In the genomic region with DNA sequence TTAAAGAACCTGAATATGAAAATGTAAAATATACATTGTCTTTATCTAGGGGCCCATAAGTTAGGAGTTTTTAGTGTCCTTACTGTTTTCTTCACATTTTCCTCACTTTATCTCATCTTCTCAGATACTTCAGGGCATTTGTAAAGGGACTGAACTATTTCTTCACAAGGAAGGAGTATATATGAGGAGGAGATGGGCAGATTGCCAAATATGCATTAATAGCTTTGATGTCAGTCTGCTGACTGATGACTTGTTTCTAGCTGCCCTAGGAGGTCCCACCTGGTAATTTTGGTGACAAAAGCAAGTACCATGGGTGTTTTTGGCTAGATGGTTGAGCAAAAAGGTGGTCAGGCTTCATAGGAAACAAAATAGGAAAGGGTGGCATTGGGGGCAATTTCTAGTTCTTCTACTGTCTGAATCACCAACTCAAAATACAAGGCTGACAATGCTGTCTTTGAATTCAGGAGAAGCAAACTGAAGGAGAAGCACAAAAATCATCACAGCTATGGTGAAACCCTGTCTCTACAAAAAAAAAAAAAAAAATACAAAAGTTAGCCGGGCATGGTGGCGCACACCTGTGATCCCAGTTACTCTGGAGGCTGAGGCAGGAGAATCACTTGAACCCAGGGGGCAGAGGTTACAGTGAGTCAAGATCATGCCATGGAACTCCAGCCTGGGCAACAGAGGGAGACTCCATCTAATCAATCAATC, we compare ENCODE assay signal across 24 cellular contexts. TPM values are rescaled to one million over a fixed set of nuclear protein-coding genes. Genes with fewer than 3 reads are reported as not detected.
DNase-seq lines count a peak whose midpoint lies in the region; ATAC-seq, FAIRE-seq and TF ChIP-seq lines count a peak whose summit lies in the region.
"Had no signal": no experiment of that assay in that cellular context is flagged by ENCODE, and none has a peak within 500 bp of the region (broad histone marks: within the 10 kb centered on the region; RNA-seq: fewer than 3 reads in every experiment).

No MANE protein-coding gene starts in this region.

- H3K36me3 ChIP-seq in mammary epithelial cell (ENCODE audit: insufficient read depth, low read length), result no peaks in the 10 kb centered on the region
- H3K36me3 ChIP-seq in pancreas, result peaks cover 0 to 3% (median 0%) of the 10 kb centered on the region in 3 donors

- peak; percentile 40 for DNase-seq in DMS53 (lab: John Stamatoyannopoulos, UW)
- DNase-seq in DMS53 treated with DMSO at 0.1 percent for 48 hours (lab: John Stamatoyannopoulos, UW; ENCODE audit: unreplicated experiment), result no peak
- peak; percentile 18 for DNase-seq in NCI-H226
- DNase-seq in mammary epithelial cell, result peak; percentile 43
- DNase-seq in renal cortical epithelial cell (ENCODE audit: low read depth), result peak; percentile 15
- no peak for DNase-seq in pancreas
- DNase-seq in NCI-H82 treated with DMSO at 0.1 percent for 48 hours (lab: John Stamatoyannopoulos, UW; ENCODE audit: unreplicated experiment), result no peak
- DNase-seq: 8988T; adrenal gland; C1 segment of cervical spinal cord; GM23248; immature natural killer cell; Karpas-422; NCI-H146; NCI-H510A; Peyer's patch; stimulated activated CD4-positive, alpha-beta T cell treated with anti-CD3 and anti-CD28 coated beads, Interleukin-12 subunit alpha, Interleukin-12 subunit beta, amount 100 ng/mL, for 4 hours; stimulated activated naive CD4-positive, alpha-beta T cell; SW 1271; transverse colon had no signal

- TF ChIP-seq CTCF in mammary epithelial cell (conservative IDR thresholded peaks at IDR 0.05 in 1 of 2, IDR thresholded peaks at IDR 0.05 in 1 of 2; ENCODE audit: extremely low read depth in 1 of 2, insufficient read depth in 1 of 2, low read depth in 1 of 2, low read length in 2 of 2) (no peak), pancreas (IDR thresholded peaks at IDR 0.05) (no peak)

- in situ Hi-C loops in mammary epithelial cell (cut with MboI; ENCODE audit: low sequenced_read_pairs in 2 of 2), result no loop called here

- no peaks in the 10 kb centered on the region for H3K4me1 ChIP-seq in mammary epithelial cell (ENCODE audit: insufficient read depth, low read length)
- H3K4me1 ChIP-seq in pancreas, result peaks cover 0 to 4% (median 0%) of the 10 kb centered on the region in 3 donors
- H3K4me1 ChIP-seq: adrenal gland, Peyer's patch, transverse colon had no signal

- H3K27me3 ChIP-seq in mammary epithelial cell (ENCODE audit: insufficient read depth, low read length), result no peaks in the 10 kb centered on the region
- no peaks in the 10 kb centered on the region for H3K27me3 ChIP-seq in pancreas
- H3K27me3 ChIP-seq: adrenal gland, Peyer's patch, transverse colon had no signal

- H3K4me3 ChIP-seq in mammary epithelial cell (replicated peaks in 1 of 3; ENCODE audit: insufficient read depth in 1 of 3, low read depth in 2 of 3, low read length in 3 of 3) (no peak overlapping the region), pancreas (no peak overlapping the region)
- H3K4me3 ChIP-seq: adrenal gland, GM23248, Peyer's patch, transverse colon had no signal

- H4K20me1 ChIP-seq in mammary epithelial cell (ENCODE audit: insufficient read depth, low read length), result no peaks in the 10 kb centered on the region

- H2AFZ ChIP-seq in mammary epithelial cell (ENCODE audit: low read depth, low read length), result no peak overlapping the region
- H2AFZ ChIP-seq: GM23248 had no signal

- H3K4me2 ChIP-seq in mammary epithelial cell (ENCODE audit: insufficient read depth, low read depth, low read length), result no peak overlapping the region

- no peak overlapping the region for H3K27ac ChIP-seq in mammary epithelial cell (ENCODE audit: insufficient read depth, low read depth, low read length)
- no peak overlapping the region for H3K27ac ChIP-seq in pancreas
- H3K27ac ChIP-seq: adrenal gland, GM23248, Peyer's patch, transverse colon had no signal

- dilution Hi-C loops in mammary epithelial cell (cut with HindIII; ENCODE audit: low sequenced_read_pairs), result no loop called here

- no TSS peak for BruUV-seq in mammary epithelial cell (replicated peaks; lab: Mats Ljungman, UMichigan)

- H3K9me3 ChIP-seq in mammary epithelial cell (replicated peaks; ENCODE audit: insufficient read depth, low read length) (no peaks in the 10 kb centered on the region), pancreas (no peaks in the 10 kb centered on the region)
- H3K9me3 ChIP-seq: adrenal gland, Peyer's patch, transverse colon had no signal

- no peak for FAIRE-seq in pancreas (lab: Jason Lieb, UNC)
- FAIRE-seq: endometrium had no signal

- CTCF ChIA-PET in mammary epithelial cell (lab: Charles Lee; ENCODE audit: low non-redundant PET), result no interaction called here

- intact Hi-C loops in mammary epithelial cell (cut with micrococcal nuclease), result no loop called here
- intact Hi-C loops in pancreas (cut with DNase I), result no loop called here

- H3K79me2 ChIP-seq in mammary epithelial cell (ENCODE audit: insufficient read depth, low read length), result no peaks in the 10 kb centered on the region

- no peak overlapping the region for H3K9ac ChIP-seq in mammary epithelial cell (ENCODE audit: insufficient read depth, low read length)
- H3K9ac ChIP-seq: GM23248 had no signal

- ATAC-seq in pancreas (no peak), GM19035 (IDR thresholded peaks at IDR 0.05; ENCODE audit: unreplicated experiment) (no peak)
- ATAC-seq: natural killer cell treated with Interleukin-12 subunit alpha and Interleukin-12 subunit beta and Interleukin-15 and Interleukin-18, amount 100 ng/mL, for 72 hours; WTC11 had no signal

- WGBS in mammary epithelial cell (ENCODE audit: low coverage, missing lambda C conversion rate), result 95% methylated on average over 2 of the region's 2 CpGs
- 100% methylated on average over 2 of the region's 2 CpGs for WGBS in pancreas, 2 donors

RNA-seq across cellular contexts. Expression of gene STRIP2, which starts 10.4 kb away (rescaled TPM):
- total RNA-seq in mammary epithelial cell (10 to 100 TPM in 1 of 2 donors, 1 to 10 TPM in 1; 5.2 to 12.5 TPM), renal cortical epithelial cell (2.3 and 3.8 TPM in 2 replicates), pancreas (under 1 TPM; 0.16 to 0.55 (median 0.35) TPM)
- polyA plus RNA-seq in mammary epithelial cell (8.2 TPM), pancreas (under 1 TPM; 0.38 to 0.85 TPM)
- 26.6 TPM for polyA minus RNA-seq in mammary epithelial cell

Comparison
In these comparisons a context has a peak if more than half of its experiments do, and no peak if none do; other contexts are left out.
1. DNase-seq: peak in DMS53 (single experiment), NCI-H226 (single experiment), mammary epithelial cell (single experiment) and renal cortical epithelial cell (single experiment); none in DMS53 treated with DMSO at 0.1 percent for 48 hours (single experiment), pancreas (0 of 6) and NCI-H82 treated with DMSO at 0.1 percent for 48 hours (single experiment).